8 cellular contexts compared by ENCODE assay signal in genomic region chr6:6006428-6007310, GRCh38. TPM values are rescaled to one million over a fixed set of nuclear protein-coding genes. Genes with fewer than 3 reads are reported as not detected.
A peak's percentile ranks its signal among the peaks of the same experiment; 100 is the strongest.
DNase-seq lines count a peak whose midpoint lies in the region; ATAC-seq and TF ChIP-seq lines count a peak whose summit lies in the region.

Gene NRN1 (minus strand): TSS chr6:6006925. CDS start chr6:6006749, 176 bp downstream.

- peaks cover 59% of the 10 kb centered on the region for H3K4me1 ChIP-seq in CD8-positive, alpha-beta T cell (ENCODE audit: insufficient read depth, low read length)
- H3K4me1 ChIP-seq in skeletal muscle satellite cell (ENCODE audit: control insufficient read depth, insufficient read depth, low read length) = peaks cover 18% of the 10 kb centered on the region

- H3K4me2 ChIP-seq in skeletal muscle satellite cell (ENCODE audit: low read length) = peak within 1 kb of the TSS; percentile 87

- peaks cover 66% of the 10 kb centered on the region for H3K27me3 ChIP-seq in CD8-positive, alpha-beta T cell (ENCODE audit: insufficient read depth, low read length)
- peaks cover 80% of the 10 kb centered on the region for H3K27me3 ChIP-seq in skeletal muscle satellite cell (ENCODE audit: control insufficient read depth, insufficient read depth, low read length)

- H3K4me3 Mint-ChIP-seq in CD8-positive, alpha-beta T cell = peak within 1 kb of the TSS; percentile 72
- H3K4me3 Mint-ChIP-seq in activated CD4-positive, alpha-beta memory T cell treated with anti-CD3 and anti-CD28 coated beads for 36 hours = peak within 1 kb of the TSS; percentile 73

- H3K27me3 Mint-ChIP-seq in CD8-positive, alpha-beta T cell (ENCODE audit: low read depth) = peaks cover 71% of the 10 kb centered on the region
- H3K27me3 Mint-ChIP-seq in activated CD4-positive, alpha-beta memory T cell treated with anti-CD3 and anti-CD28 coated beads for 36 hours = peaks cover 64% of the 10 kb centered on the region

- H3K9me3 Mint-ChIP-seq in CD8-positive, alpha-beta T cell = no peaks in the 10 kb centered on the region
- no peaks in the 10 kb centered on the region for H3K9me3 Mint-ChIP-seq in activated CD4-positive, alpha-beta memory T cell treated with anti-CD3 and anti-CD28 coated beads for 36 hours

- H3K9ac ChIP-seq in skeletal muscle satellite cell (ENCODE audit: low read depth, low read length) = peak within 1 kb of the TSS; percentile 29

- DNase-seq in CD8-positive, alpha-beta T cell = no peak
- no peak for DNase-seq in Jurkat, Clone E6-1 (ENCODE audit: low read depth, low spot score)
- DNase-seq in activated CD4-positive, alpha-beta memory T cell treated with anti-CD3 and anti-CD28 coated beads for 36 hours = no peak
- DNase-seq in left ventricle myocardium superior (no peak), activated gamma-delta T cell treated with Interleukin-2 at 50 U/mL for 16 hours (no peak)

- peak within 1 kb of the TSS; percentile 47 for H3K4me3 ChIP-seq in CD8-positive, alpha-beta T cell (ENCODE audit: low read depth, low read length)
- peak within 1 kb of the TSS; percentile 84 for H3K4me3 ChIP-seq in Jurkat, Clone E6-1 (ENCODE audit: low read length)
- peak within 1 kb of the TSS; percentile 68 for H3K4me3 ChIP-seq in skeletal muscle satellite cell (ENCODE audit: low read length)

- CTCF ChIA-PET in CD8-positive, alpha-beta T cell (lab: Charles Lee) = interaction anchor here (1.2 to 1.4 kb wide), 2 partner anchors 12 to 26 kb away, joined by 3 to 4 read pairs; no protein-coding TSS in a partner anchor
- CTCF ChIA-PET in activated CD4-positive, alpha-beta memory T cell treated with anti-CD3 and anti-CD28 coated beads for 36 hours (lab: Charles Lee) = interaction anchor here (0.6 to 2.6 kb wide), 6 partner anchors 12 to 1168 kb away, joined by 3 to 7 read pairs (median 4); no protein-coding TSS in a partner anchor

- H3K27ac ChIP-seq in CD8-positive, alpha-beta T cell (ENCODE audit: low read depth, low read length) = no peak within 1 kb of the TSS

- no peak for ATAC-seq in CD8-positive, alpha-beta T cell
- ATAC-seq in left ventricle myocardium superior (no peak), GM21367 (IDR thresholded peaks at IDR 0.05; ENCODE audit: unreplicated experiment) (no peak), HG02981 (IDR thresholded peaks at IDR 0.05; ENCODE audit: unreplicated experiment) (no peak)

- POLR2A ChIA-PET in CD8-positive, alpha-beta T cell (lab: Charles Lee) = interaction anchor here (0.7 kb wide), 1 partner anchor 535 kb away, joined by 3 read pairs; no protein-coding TSS in a partner anchor
- POLR2A ChIA-PET in activated CD4-positive, alpha-beta memory T cell treated with anti-CD3 and anti-CD28 coated beads for 36 hours (lab: Charles Lee) = interaction anchor here (1.3 kb wide), 1 partner anchor 12 kb away, joined by 5 read pairs; no protein-coding TSS in a partner anchor

- H3K4me1 Mint-ChIP-seq in CD8-positive, alpha-beta T cell (ENCODE audit: low read depth) = peaks cover 55% of the 10 kb centered on the region
- peaks cover 44% of the 10 kb centered on the region for H3K4me1 Mint-ChIP-seq in activated CD4-positive, alpha-beta memory T cell treated with anti-CD3 and anti-CD28 coated beads for 36 hours (ENCODE audit: low read depth)

- no peaks in the 10 kb centered on the region for H3K36me3 Mint-ChIP-seq in CD8-positive, alpha-beta T cell
- H3K36me3 Mint-ChIP-seq in activated CD4-positive, alpha-beta memory T cell treated with anti-CD3 and anti-CD28 coated beads for 36 hours = peaks cover 14% of the 10 kb centered on the region

- no peak for TF ChIP-seq CTCF in CD8-positive, alpha-beta T cell (IDR thresholded peaks at IDR 0.05)

- H3K9me3 ChIP-seq in CD8-positive, alpha-beta T cell (ENCODE audit: low read length) = no peaks in the 10 kb centered on the region
- no peaks in the 10 kb centered on the region for H3K9me3 ChIP-seq in skeletal muscle satellite cell (replicated peaks; ENCODE audit: low read length)

- intact Hi-C loops in CD8-positive, alpha-beta T cell (cut with DNase I, micrococcal nuclease) = loop anchor here (1.0 to 10.0 kb wide), 5 partner anchors 7 to 1232 kb away; partner anchors contain the start of gene CDYL (in 1 of the 2)
- intact Hi-C loops in activated CD4-positive, alpha-beta memory T cell treated with anti-CD3 and anti-CD28 coated beads for 36 hours (cut with micrococcal nuclease) = loop anchor here (5.0 to 10.0 kb wide), 6 partner anchors 192 to 1229 kb away; partner anchors contain the start of gene CDYL
- intact Hi-C loops in left ventricle myocardium superior (cut with micrococcal nuclease) = no loop called here

- no peak within 1 kb of the TSS for H3K27ac Mint-ChIP-seq in CD8-positive, alpha-beta T cell
- H3K27ac Mint-ChIP-seq in activated CD4-positive, alpha-beta memory T cell treated with anti-CD3 and anti-CD28 coated beads for 36 hours = peak within 1 kb of the TSS; percentile 51

- no peaks in the 10 kb centered on the region for H3K36me3 ChIP-seq in CD8-positive, alpha-beta T cell (ENCODE audit: insufficient read depth, low read length)
- H3K36me3 ChIP-seq in skeletal muscle satellite cell (ENCODE audit: insufficient read depth, low read length) = peaks cover 2% of the 10 kb centered on the region

RNA-seq across cellular contexts. Expression of gene NRN1, which starts in this region (rescaled TPM):
- total RNA-seq in CD8-positive, alpha-beta T cell = under 1 TPM in 1 of 2 experiments, not detected in 1; 0.57 TPM
- polyA plus RNA-seq in Jurkat, Clone E6-1 (2012; ENCODE audit: insufficient read depth, insufficient read length) = 64.3 TPM
- 1 to 10 TPM in 1 of 2 experiments, under 1 TPM in 1; 1.00 to 1.3 TPM for total RNA-seq in activated CD4-positive, alpha-beta memory T cell treated with anti-CD3 and anti-CD28 coated beads for 36 hours
- total RNA-seq in left ventricle myocardium superior = 13.7 TPM
- 29.2 and 36.9 TPM in 2 replicates for total RNA-seq in skeletal muscle satellite cell (2012; rRNA removed)
